8 cellular contexts compared by ENCODE assay signal in genomic region chr11:117986981-117987495, GRCh38. TPM values are rescaled to one million over a fixed set of nuclear protein-coding genes. Genes with fewer than 3 reads are reported as not detected.
A peak's percentile ranks its signal among the peaks of the same experiment; 100 is the strongest.
DNase-seq lines count a peak whose midpoint lies in the region; ATAC-seq and TF ChIP-seq lines count a peak whose summit lies in the region.

No MANE protein-coding gene starts in this region.

- H3K27me3 Mint-ChIP-seq in activated B cell treated with CpG ODN at 0.5 μM for 24 hours: no peaks in the 10 kb centered on the region
- H3K27me3 Mint-ChIP-seq in endodermal cell (ENCODE audit: insufficient read depth): peaks cover 74% of the 10 kb centered on the region

- H3K9me3 Mint-ChIP-seq in activated B cell treated with CpG ODN at 0.5 μM for 24 hours: no peaks in the 10 kb centered on the region
- no peaks in the 10 kb centered on the region for H3K9me3 Mint-ChIP-seq in endodermal cell

- DNase-seq in activated B cell treated with CpG ODN at 0.5 μM for 24 hours (no peak), endodermal cell (peak; percentile 39), NCI-H146 (lab: John Stamatoyannopoulos, UW) (no peak), iPS-NIHi7 (ENCODE audit: extremely low spot score) (no peak), foreskin keratinocyte (no peak)
- peak; percentile 46 for DNase-seq in stimulated activated CD4-positive, alpha-beta T cell treated with anti-CD3 and anti-CD28 coated beads, Interleukin-12 subunit alpha, Interleukin-12 subunit beta, amount 100 ng/mL, for 4 hours

- peaks cover 89% of the 10 kb centered on the region for H3K4me1 Mint-ChIP-seq in activated B cell treated with CpG ODN at 0.5 μM for 24 hours
- H3K4me1 Mint-ChIP-seq in endodermal cell: no peaks in the 10 kb centered on the region

- H3K4me3 ChIP-seq in endodermal cell (ENCODE audit: low read length): peak overlapping the region; percentile 75

- H3K9ac ChIP-seq in endodermal cell (ENCODE audit: extremely low read depth, low read length, poor library complexity, severe bottlenecking): no peak overlapping the region

- POLR2A ChIA-PET in activated B cell treated with CpG ODN at 0.5 μM for 24 hours (lab: Charles Lee): interaction anchor here (0.6 to 41.6 kb wide), 16 partner anchors 10 to 756 kb away, joined by 3 to 1422 read pairs (median 6); no protein-coding TSS in a partner anchor

- no peaks in the 10 kb centered on the region for H3K36me3 ChIP-seq in endodermal cell (ENCODE audit: control insufficient read depth, insufficient read depth, low read length)

- 91 to 94% methylated on average over 8 to 14 of the region's 14 CpGs for WGBS in endodermal cell (ENCODE audit: insufficient coverage in 1 of 2, insufficient read length in 1 of 2), 2 experiments

- intact Hi-C loops in activated B cell treated with CpG ODN at 0.5 μM for 24 hours (cut with micrococcal nuclease): loop anchor here (1.0 kb wide), 5 partner anchors 11 to 172 kb away; no protein-coding TSS in a partner anchor

- no peak for TF ChIP-seq CTCF in activated B cell treated with CpG ODN at 0.5 μM for 24 hours (IDR thresholded peaks at IDR 0.05)
- TF ChIP-seq CTCF in endodermal cell (conservative IDR thresholded peaks at IDR 0.05): no peak
- TF ChIP-seq CTCF in foreskin keratinocyte (conservative IDR thresholded peaks at IDR 0.05): no peak

- H3K27ac ChIP-seq in endodermal cell (ENCODE audit: low read depth, low read length): no peak overlapping the region
- no peak overlapping the region for H3K27ac ChIP-seq in foreskin keratinocyte

- H3K9me3 ChIP-seq in endodermal cell (ENCODE audit: control insufficient read depth, low read length): no peaks in the 10 kb centered on the region

- ATAC-seq in GM18868 (IDR thresholded peaks at IDR 0.05; ENCODE audit: unreplicated experiment) (peak; percentile 40), HG03039 (IDR thresholded peaks at IDR 0.05; ENCODE audit: unreplicated experiment) (peak; percentile 37), activated B cell treated with CpG ODN at 0.5 μM for 24 hours (ENCODE audit: low read depth) (peak; percentile 16), foreskin keratinocyte (no peak)

- CTCF ChIA-PET in activated B cell treated with CpG ODN at 0.5 μM for 24 hours (lab: Charles Lee): interaction anchor here (1.1 to 5.7 kb wide), 13 partner anchors 10 to 179 kb away, joined by 3 to 47 read pairs (median 5); no protein-coding TSS in a partner anchor

- H3K4me1 ChIP-seq in endodermal cell (ENCODE audit: control insufficient read depth, insufficient read depth, low read length): peaks cover 3% of the 10 kb centered on the region
- H3K4me1 ChIP-seq in foreskin keratinocyte: no peaks in the 10 kb centered on the region

- H3K36me3 Mint-ChIP-seq in activated B cell treated with CpG ODN at 0.5 μM for 24 hours (ENCODE audit: low read depth): peaks cover 72% of the 10 kb centered on the region
- no peaks in the 10 kb centered on the region for H3K36me3 Mint-ChIP-seq in endodermal cell (ENCODE audit: low read depth)

- H3K4me3 Mint-ChIP-seq in activated B cell treated with CpG ODN at 0.5 μM for 24 hours: peak overlapping the region; percentile 90
- H3K4me3 Mint-ChIP-seq in endodermal cell: peak overlapping the region; percentile 66

- H3K27me3 ChIP-seq in endodermal cell (ENCODE audit: control insufficient read depth, insufficient read depth, low read length, poor library complexity, severe bottlenecking) (peaks cover 50% of the 10 kb centered on the region), foreskin keratinocyte (peaks cover 58% of the 10 kb centered on the region)

- peak overlapping the region; percentile 96 for H3K27ac Mint-ChIP-seq in activated B cell treated with CpG ODN at 0.5 μM for 24 hours
- no peak overlapping the region for H3K27ac Mint-ChIP-seq in endodermal cell

RNA-seq across cellular contexts. Expression of gene IL10RA, which starts 0.8 kb away (rescaled TPM):
- total RNA-seq in activated B cell treated with CpG ODN at 0.5 μM for 24 hours (303 and 350 TPM in 2 replicates), endodermal cell (under 1 TPM; 0.46 to 0.51 TPM), foreskin keratinocyte (0.04 TPM in 1 of 2 replicates, not detected in the other)
- not detected for polyA plus RNA-seq in endodermal cell (2013, experiment 1 of 2)
- polyA plus RNA-seq in endodermal cell (2013, experiment 2 of 2): 0.37 TPM
- polyA plus RNA-seq in foreskin keratinocyte: not detected in 2 replicates

RNA-seq across cellular contexts. Expression of gene TMPRSS13, which starts 57.8 kb away (rescaled TPM):
- 3.4 and 3.7 TPM in 2 replicates for total RNA-seq in activated B cell treated with CpG ODN at 0.5 μM for 24 hours
- total RNA-seq in endodermal cell: 1 to 10 TPM; 2.5 to 6.4 TPM
- 0.61 TPM for polyA plus RNA-seq in endodermal cell (2013, experiment 1 of 2)
- 0.46 TPM for polyA plus RNA-seq in endodermal cell (2013, experiment 2 of 2)
- 0.07 and 0.17 TPM in 2 replicates for total RNA-seq in foreskin keratinocyte
- 0.06 and 0.09 TPM in 2 replicates for polyA plus RNA-seq in foreskin keratinocyte

Comparison
In these comparisons a context has a peak if more than half of its experiments do, and no peak if none do; other contexts are left out.
1. DNase-seq: peak in endodermal cell (single experiment) and stimulated activated CD4-positive, alpha-beta T cell treated with anti-CD3 and anti-CD28 coated beads, Interleukin-12 subunit alpha, Interleukin-12 subunit beta, amount 100 ng/mL, for 4 hours (single experiment); none in activated B cell treated with CpG ODN at 0.5 μM for 24 hours (single experiment), NCI-H146 (single experiment), iPS-NIHi7 (single experiment) and foreskin keratinocyte (0 of 2).
2. RNA of gene IL10RA, which starts 0.8 kb away (total RNA-seq): 303 to 350 TPM in activated B cell treated with CpG ODN at 0.5 μM for 24 hours; 0.46 to 0.51 TPM in endodermal cell and 0.04 TPM in foreskin keratinocyte; every median in the first group is over 100 times any median in the second.